9 cellular contexts compared by ENCODE assay signal in the genomic region with DNA sequence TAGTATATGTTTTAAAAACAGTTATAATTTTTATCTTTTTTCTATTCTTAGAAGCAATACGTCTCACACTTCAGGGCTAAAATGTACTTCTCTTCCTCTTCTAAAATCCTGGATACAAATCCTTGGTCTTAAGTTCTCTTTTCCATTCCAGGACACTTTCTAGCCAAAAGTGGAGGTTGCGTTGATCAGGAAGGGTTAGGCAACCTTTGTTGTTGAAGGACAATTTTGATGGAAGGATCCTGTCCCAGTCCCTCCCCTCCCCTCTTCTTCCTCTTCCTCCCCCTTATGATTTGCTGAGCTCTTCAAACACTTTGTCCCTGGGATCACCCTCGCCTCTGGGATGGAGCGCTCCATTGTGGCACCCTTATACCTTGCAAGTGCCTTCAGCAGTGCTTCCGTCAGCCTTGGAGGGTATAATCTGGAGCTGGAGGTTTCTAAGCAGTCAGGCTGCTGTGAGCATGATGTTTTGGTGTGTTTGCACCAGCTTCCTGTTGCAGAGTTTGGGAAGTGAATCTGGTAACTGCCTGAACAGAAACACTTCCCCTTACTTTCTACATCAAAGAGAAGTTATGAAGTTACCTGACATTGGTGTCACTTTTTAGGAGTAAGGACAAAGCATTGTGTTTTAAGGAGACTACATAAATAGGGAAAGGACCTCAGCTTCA.
DNase-seq lines count a peak whose midpoint lies in the region; ATAC-seq and TF ChIP-seq lines count a peak whose summit lies in the region.
"Had no signal": no experiment of that assay in that cellular context is flagged by ENCODE, and none has a peak within 500 bp of the region (broad histone marks: within the 10 kb centered on the region; RNA-seq: fewer than 3 reads in every experiment).

No MANE protein-coding gene starts in this region.

- H3K27me3 ChIP-seq in skeletal muscle tissue (ENCODE audit: control insufficient read depth in 3 of 3, insufficient read depth in 3 of 3, low read length in 3 of 3) (no peaks in the 10 kb centered on the region), MM.1S (replicated peaks; ENCODE audit: insufficient read depth, low read length) (no peaks in the 10 kb centered on the region)

- no peak overlapping the region for H3K4me2 ChIP-seq in MM.1S (ENCODE audit: low read depth, low read length)

- H3K4me3 ChIP-seq in skeletal muscle tissue (ENCODE audit: low read length in 3 of 3) (no peak overlapping the region), MM.1S (ENCODE audit: low read length) (no peak overlapping the region)

- in situ Hi-C loops in G401 (cut with HindIII; ENCODE audit: low sequenced_read_pairs) = no loop called here

- H3K4me1 ChIP-seq in skeletal muscle tissue (ENCODE audit: control insufficient read depth in 3 of 3, insufficient read depth in 3 of 3, low read length in 3 of 3) (peaks cover 17 to 42% (median 30%) of the 10 kb centered on the region in 3 donors), MM.1S (ENCODE audit: low read length) (peaks cover 38% of the 10 kb centered on the region)

- no peaks in the 10 kb centered on the region for H3K9me2 ChIP-seq in MM.1S (replicated peaks; ENCODE audit: insufficient read depth, low read length)

- H2AFZ ChIP-seq in MM.1S (ENCODE audit: low read length) = no peak overlapping the region

- H3K9ac ChIP-seq in skeletal muscle tissue (ENCODE audit: low read depth in 1 of 3, low read length in 3 of 3) (no peak overlapping the region), MM.1S (ENCODE audit: low read length) (no peak overlapping the region)

- no peaks in the 10 kb centered on the region for H3F3A ChIP-seq in MM.1S (ENCODE audit: insufficient read depth, low read length)

- no peaks in the 10 kb centered on the region for H3K36me3 ChIP-seq in skeletal muscle tissue (ENCODE audit: control insufficient read depth in 3 of 3, insufficient read depth in 3 of 3, low read length in 3 of 3)
- H3K36me3 ChIP-seq in MM.1S (replicated peaks; ENCODE audit: insufficient read depth, low read length) = no peaks in the 10 kb centered on the region

- H3K79me2 ChIP-seq in MM.1S (ENCODE audit: low read length) = no peaks in the 10 kb centered on the region

- peak; percentile 63 to 79 for DNase-seq in Kasumi-1 (lab: John Stamatoyannopoulos, UW)
- DNase-seq in central memory CD4-positive, alpha-beta T cell = peak; percentile 13
- DNase-seq in G401 (ENCODE audit: low spot score) = no peak
- DNase-seq in MM.1S = no peak
- no peak for DNase-seq in HCEC 1CT
- DNase-seq: activated effector memory CD4-positive, alpha-beta T cell treated with Interleukin-2 at 50 U/mL for 16 hours had no signal

- TF ChIP-seq CTCF in MM.1S (IDR thresholded peaks at IDR 0.05; ENCODE audit: low read length) = no peak

- ATAC-seq in GM18907 (IDR thresholded peaks at IDR 0.05; ENCODE audit: unreplicated experiment) (peak; percentile 52), GM21528 (IDR thresholded peaks at IDR 0.05; ENCODE audit: low FRiP score, unreplicated experiment) (no peak)

- peak overlapping the region; percentile 20 for H3K27ac ChIP-seq in skeletal muscle tissue (ENCODE audit: low read depth, low read length)
- H3K27ac ChIP-seq in MM.1S (ENCODE audit: low read length) = no peak overlapping the region

- H3K9me3 ChIP-seq in skeletal muscle tissue (ENCODE audit: control insufficient read depth in 3 of 3, low read length in 3 of 3) = no peaks in the 10 kb centered on the region
- no peaks in the 10 kb centered on the region for H3K9me3 ChIP-seq in MM.1S (replicated peaks; ENCODE audit: insufficient read depth, low read length)

- no peaks in the 10 kb centered on the region for H4K20me1 ChIP-seq in MM.1S (ENCODE audit: insufficient read depth, low read length)

Comparison
In these comparisons a context has a peak if more than half of its experiments do, and no peak if none do; other contexts are left out.
1. DNase-seq: peak in Kasumi-1 (2 of 2) and central memory CD4-positive, alpha-beta T cell (single experiment); none in G401 (single experiment), MM.1S (single experiment) and HCEC 1CT (single experiment).